7 cellular contexts compared by ENCODE assay signal in genomic region chr1:27567931-27568246, GRCh38. TPM values are rescaled to one million over a fixed set of nuclear protein-coding genes. Genes with fewer than 3 reads are reported as not detected.
DNase-seq lines count a peak whose midpoint lies in the region; ATAC-seq and TF ChIP-seq lines count a peak whose summit lies in the region.

No MANE protein-coding gene starts in this region.

- H3K4me3 ChIP-seq in HUES64 (ENCODE audit: low read length) = peak overlapping the region; percentile 38
- peak overlapping the region; percentile 35 to 41 (median 38) for H3K4me3 ChIP-seq in stomach
- no peak overlapping the region for H3K4me3 ChIP-seq in SJCRH30

- peaks cover 82% of the 10 kb centered on the region for H3K4me1 ChIP-seq in HUES64 (ENCODE audit: insufficient read depth, low read length)
- H3K4me1 ChIP-seq in stomach = peaks cover 99 to 100% (median 100%) of the 10 kb centered on the region in 4 donors
- H3K4me1 ChIP-seq in SJCRH30 = peaks cover 67% of the 10 kb centered on the region

- H3K27ac Mint-ChIP-seq in activated naive CD8-positive, alpha-beta T cell treated with anti-CD3 and anti-CD28 coated beads for 36 hours = no peak overlapping the region

- intact Hi-C loops in left colon (cut with DNase I, micrococcal nuclease) = no loop called here
- intact Hi-C loops in stomach (cut with DNase I; ENCODE audit: low total_unique reads) = no loop called here

- no peak for TF ChIP-seq EP300 in stomach (IDR thresholded peaks at IDR 0.05)

- H3K27me3 ChIP-seq in HUES64 (ENCODE audit: insufficient read depth, low read length) (no peaks in the 10 kb centered on the region), stomach (no peaks in the 10 kb centered on the region), SJCRH30 (no peaks in the 10 kb centered on the region)

- no peaks in the 10 kb centered on the region for H3K9me3 ChIP-seq in HUES64 (ENCODE audit: insufficient read depth, low read depth, low read length)
- H3K9me3 ChIP-seq in stomach = no peaks in the 10 kb centered on the region
- H3K9me3 ChIP-seq in SJCRH30 (replicated peaks) = no peaks in the 10 kb centered on the region

- TF ChIP-seq CTCF in stomach (IDR thresholded peaks at IDR 0.05) = no peak

- no peak for DNase-seq in activated naive CD8-positive, alpha-beta T cell treated with anti-CD3 and anti-CD28 coated beads for 36 hours
- no peak for DNase-seq in left colon
- DNase-seq in stomach = no peak
- no peak for DNase-seq in AG08395 (ENCODE audit: low spot score)
- no peak for DNase-seq in SJCRH30

- H3K9ac ChIP-seq in HUES64 (ENCODE audit: low read depth, low read length) = no peak overlapping the region

- peak overlapping the region; percentile 57 for H3K4me3 Mint-ChIP-seq in activated naive CD8-positive, alpha-beta T cell treated with anti-CD3 and anti-CD28 coated beads for 36 hours

- no peaks in the 10 kb centered on the region for H3K9me3 Mint-ChIP-seq in activated naive CD8-positive, alpha-beta T cell treated with anti-CD3 and anti-CD28 coated beads for 36 hours

- H3K4me1 Mint-ChIP-seq in activated naive CD8-positive, alpha-beta T cell treated with anti-CD3 and anti-CD28 coated beads for 36 hours = peaks cover 21% of the 10 kb centered on the region

- no peak for TF ChIP-seq POLR2A in stomach (IDR thresholded peaks at IDR 0.05)

- 85% methylated on average over 8 of the region's 8 CpGs for WGBS in HUES64
- WGBS in stomach, 5 donors = 43 to 80% (median 56%) methylated on average over 6 to 8 of the region's 8 CpGs

- ATAC-seq in left colon (peak; percentile 7), HG02852 (IDR thresholded peaks at IDR 0.05; ENCODE audit: unreplicated experiment) (no peak)

- H3K27me3 Mint-ChIP-seq in activated naive CD8-positive, alpha-beta T cell treated with anti-CD3 and anti-CD28 coated beads for 36 hours = no peaks in the 10 kb centered on the region

- H3K36me3 ChIP-seq in HUES64 (ENCODE audit: insufficient read depth, low read length) = no peaks in the 10 kb centered on the region
- H3K36me3 ChIP-seq in stomach = no peaks in the 10 kb centered on the region
- peaks cover 19% of the 10 kb centered on the region; the same call in 1 of the 2 replicates for H3K36me3 ChIP-seq in SJCRH30

- peak overlapping the region; percentile 21; the same call in 1 of the 2 replicates for H3K27ac ChIP-seq in HUES64 (ENCODE audit: low read depth, low read length)
- peak overlapping the region; percentile 57 to 97 (median 95) for H3K27ac ChIP-seq in stomach
- no peak overlapping the region for H3K27ac ChIP-seq in SJCRH30

- H3K36me3 Mint-ChIP-seq in activated naive CD8-positive, alpha-beta T cell treated with anti-CD3 and anti-CD28 coated beads for 36 hours = no peaks in the 10 kb centered on the region

RNA-seq across cellular contexts. Expression of gene AHDC1, which starts 36.1 kb away (rescaled TPM):
- 23.6 TPM for polyA plus RNA-seq in HUES64 (2013, experiment 1 of 2)
- polyA plus RNA-seq in HUES64 (2013, experiment 2 of 2) = 29.1 TPM
- 10 to 100 TPM; 10.0 to 12.0 TPM for total RNA-seq in activated naive CD8-positive, alpha-beta T cell treated with anti-CD3 and anti-CD28 coated beads for 36 hours
- 10 to 100 TPM; 21.5 to 25.2 TPM for total RNA-seq in left colon
- total RNA-seq in stomach = 10 to 100 TPM; 10.8 to 95.0 (median 35.1) TPM
- polyA plus RNA-seq in stomach = 10 to 100 TPM in 1 of 3 donors, 1 to 10 TPM in 2; 5.8 to 10.3 (median 8.3) TPM
- total RNA-seq in SJCRH30 (2014; rRNA removed; shearing (Covaris generic)) = 29.7 and 30.6 TPM in 2 replicates
